8 cellular contexts compared by ENCODE assay signal in genomic region chr12:27711312-27711682, GRCh38. TPM values are rescaled to one million over a fixed set of nuclear protein-coding genes. Genes with fewer than 3 reads are reported as not detected.
A peak's percentile ranks its signal among the peaks of the same experiment; 100 is the strongest.
DNase-seq lines count a peak whose midpoint lies in the region; ATAC-seq and TF ChIP-seq lines count a peak whose summit lies in the region.

No MANE protein-coding gene starts in this region.

- no peaks in the 10 kb centered on the region; the same call in 1 of the 2 replicates for H3K9me3 ChIP-seq in AG04450 (ENCODE audit: control insufficient read depth, insufficient read depth, low read length)
- no peaks in the 10 kb centered on the region for H3K9me3 ChIP-seq in IMR-90 (ENCODE audit: control insufficient read depth, insufficient read depth, low read length)
- no peaks in the 10 kb centered on the region for H3K9me3 ChIP-seq in WERI-Rb-1 (ENCODE audit: severe bottlenecking)

- no peak for TF ChIP-seq RAD21 in IMR-90 (IDR thresholded peaks at IDR 0.05; ENCODE audit: low read length)

- no peak for TF ChIP-seq POLR2A in IMR-90 (IDR thresholded peaks at IDR 0.05; ENCODE audit: low read depth, low read length)

- H3K4me1 ChIP-seq in IMR-90 (ENCODE audit: control insufficient read depth, insufficient read depth, low read length): peaks cover 2% of the 10 kb centered on the region; the same call in 1 of the 2 replicates

- H4K5ac ChIP-seq in IMR-90 (ENCODE audit: low read depth, low read length): peak overlapping the region; percentile 4; the same call in 1 of the 2 replicates

- WGBS in IMR-90 (ENCODE audit: extremely low coverage in 2 of 2, insufficient read length in 1 of 2), 2 experiments: 0% methylated on average over 3 of the region's 11 CpGs; no CpG with 5 or more reads in 1 of the 2 experiments

- peak overlapping the region; percentile 24; the same call in 1 of the 2 replicates for H2AK5ac ChIP-seq in IMR-90 (ENCODE audit: low read depth, low read length)

- CTCF ChIA-PET in AG04450 (lab: Charles Lee) (no interaction called here), IMR-90 (lab: Yijun Ruan, JAX) (no interaction called here)

- peak overlapping the region; percentile 52; the same call in 1 of the 2 replicates for H4K91ac ChIP-seq in IMR-90 (ENCODE audit: insufficient read depth, low read depth, low read length)

- H3K4me2 ChIP-seq in IMR-90 (ENCODE audit: low read depth, low read length): peak overlapping the region; percentile 87

- no peak overlapping the region for H2BK120ac ChIP-seq in IMR-90 (ENCODE audit: low read depth, low read length)

- ATAC-seq in IMR-90 (ENCODE audit: low read depth): peak; percentile 2

- H3K4me3 ChIP-seq in AG04450 (ENCODE audit: low read depth, low read length): peak overlapping the region; percentile 99
- peak overlapping the region; percentile 74 for H3K4me3 ChIP-seq in IMR-90 (ENCODE audit: insufficient read depth, low read depth, low read length)
- H3K4me3 ChIP-seq in WERI-Rb-1 (ENCODE audit: low read depth, low read length): peak overlapping the region; percentile 100
- H3K4me3 ChIP-seq in fibroblast of mammary gland (ENCODE audit: control insufficient read depth, low read depth, low read length): peak overlapping the region; percentile 99

- peak overlapping the region; percentile 91 for H3K9ac ChIP-seq in IMR-90 (ENCODE audit: low read depth, low read length)

- dilution Hi-C loops in IMR-90 (cut with HindIII; ENCODE audit: low sequenced_read_pairs, unreplicated experiment): no loop called here

- peak overlapping the region; percentile 84 for H3K27ac ChIP-seq in AG04450 (ENCODE audit: low read depth, low read length)
- H3K27ac ChIP-seq in IMR-90 (ENCODE audit: insufficient read depth, low read length): peak overlapping the region; percentile 89
- peak overlapping the region; percentile 81 for H3K27ac ChIP-seq in WERI-Rb-1

- intact Hi-C loops in IMR-90 (cut with micrococcal nuclease): no loop called here

- H2BK15ac ChIP-seq in IMR-90 (ENCODE audit: low read depth, low read length): no peak overlapping the region

- H3K27me3 ChIP-seq in AG04450 (ENCODE audit: control insufficient read depth, insufficient read depth, low read length) (no peaks in the 10 kb centered on the region), IMR-90 (ENCODE audit: control insufficient read depth, insufficient read depth, low read length) (no peaks in the 10 kb centered on the region), WERI-Rb-1 (ENCODE audit: insufficient read depth, low read depth, severe bottlenecking) (no peaks in the 10 kb centered on the region)

- peak overlapping the region; percentile 95 for H3K4ac ChIP-seq in IMR-90 (ENCODE audit: low read depth, low read length)

- peak overlapping the region; percentile 97 for H2AFZ ChIP-seq in IMR-90 (replicated peaks; ENCODE audit: low read length, poor library complexity)

- no peak overlapping the region for H3K18ac ChIP-seq in IMR-90 (ENCODE audit: low read depth, low read length)

- H4K20me1 ChIP-seq in IMR-90 (ENCODE audit: insufficient read depth, low read length): peaks cover 12% of the 10 kb centered on the region; the same call in 1 of the 2 replicates

- H3K56ac ChIP-seq in IMR-90 (ENCODE audit: extremely low read depth, insufficient read depth, low read length): peak overlapping the region; percentile 48

- H2BK20ac ChIP-seq in IMR-90 (ENCODE audit: low read depth, low read length): no peak overlapping the region

- peak overlapping the region; percentile 96 for H3K23ac ChIP-seq in IMR-90 (ENCODE audit: low read depth, low read length)

- peak overlapping the region; percentile 22 for H2BK5ac ChIP-seq in IMR-90 (ENCODE audit: low read depth, low read length, poor library complexity, severe bottlenecking)

- DNase-seq in AG04450 (ENCODE audit: low read depth, low spot score): no peak
- DNase-seq in GM13977 (ENCODE audit: low spot score): peak; percentile 23
- DNase-seq in IMR-90: no peak
- DNase-seq in WERI-Rb-1: peak; percentile 14
- no peak for DNase-seq in fibroblast of mammary gland (ENCODE audit: low read depth)
- DNase-seq in putamen (ENCODE audit: low spot score): peak; percentile 21
- DNase-seq in NCI-H2081 treated with DMSO at 0.1 percent for 48 hours (lab: John Stamatoyannopoulos, UW): no peak
- DNase-seq in NCI-H446 treated with DMSO at 0.1 percent for 48 hours (lab: John Stamatoyannopoulos, UW): no peak

- BruUV-seq in IMR-90 (replicated peaks; lab: Mats Ljungman, UMichigan): no TSS peak

- H3K14ac ChIP-seq in IMR-90 (replicated peaks; ENCODE audit: low read depth, low read length): peak overlapping the region; percentile 98

- H4K8ac ChIP-seq in IMR-90 (ENCODE audit: low read depth in 2 of 2, low read length in 2 of 2): peak overlapping the region; percentile 84 to 98

- H3K79me1 ChIP-seq in IMR-90 (ENCODE audit: low read depth in 1 of 2, low read length in 2 of 2): peaks cover 15 to 48% of the 10 kb centered on the region in 2 experiments

- peaks cover 2% of the 10 kb centered on the region for H3K36me3 ChIP-seq in IMR-90 (ENCODE audit: control insufficient read depth, insufficient read depth, low read length)
- peaks cover 23% of the 10 kb centered on the region for H3K36me3 ChIP-seq in WERI-Rb-1

- H2AK9ac ChIP-seq in IMR-90 (replicated peaks; ENCODE audit: low read depth, low read length, poor library complexity): peak overlapping the region; percentile 93

- peaks cover 9% of the 10 kb centered on the region; the same call in 1 of the 2 replicates for H3K9me1 ChIP-seq in IMR-90 (ENCODE audit: insufficient read depth, low read length)

- POLR2A ChIA-PET in AG04450 (lab: Yijun Ruan, JAX): interaction anchor here (0.6 kb wide), 1 partner anchor 1349 kb away, joined by 3 read pairs; no protein-coding TSS in a partner anchor
- POLR2A ChIA-PET in IMR-90 (lab: Charles Lee; ENCODE audit: unreplicated experiment): no interaction called here

- TF ChIP-seq CTCF in AG04450 (IDR thresholded peaks at IDR 0.05; ENCODE audit: low read depth, low read length): no peak
- no peak for TF ChIP-seq CTCF in GM13977 (IDR thresholded peaks at IDR 0.05; ENCODE audit: extremely low read depth, insufficient read depth, missing control alignments)
- no peak for TF ChIP-seq CTCF in IMR-90 (conservative IDR thresholded peaks at IDR 0.05; ENCODE audit: low read depth, low read length)
- no peak for TF ChIP-seq CTCF in WERI-Rb-1 (IDR thresholded peaks at IDR 0.05; ENCODE audit: low read depth, low read length)
- TF ChIP-seq CTCF in fibroblast of mammary gland (conservative IDR thresholded peaks at IDR 0.05; ENCODE audit: control insufficient read depth, insufficient read depth, low read depth, low read length): no peak

- in situ Hi-C loops in GM13977 (cut with MboI; ENCODE audit: low pct_unique_long_range_greater_than_20kb, low sequenced_read_pairs, unreplicated experiment) (no loop called here), IMR-90 (cut with MboI; ENCODE audit: low sequenced_read_pairs) (no loop called here)

TF ChIP-seq in IMR-90, 13 proteins besides CTCF, POLR2A, EP300 and RAD21:
- TF ChIP-seq RCOR1 (IDR thresholded peaks at IDR 0.05; ENCODE audit: insufficient replicate concordance, low read length) (no peak), SMC3 (IDR thresholded peaks at IDR 0.05; ENCODE audit: low read depth, low read length) (no peak), MAZ (IDR thresholded peaks at IDR 0.05; ENCODE audit: borderline replicate concordance, low read depth, low read length) (no peak), NFE2L2 (IDR thresholded peaks at IDR 0.05; ENCODE audit: low read depth, low read length) (no peak), MXI1 (IDR thresholded peaks at IDR 0.05; ENCODE audit: borderline replicate concordance, low read depth, low read length) (no peak), FOS (IDR thresholded peaks at IDR 0.05; ENCODE audit: low read depth, low read length) (no peak), USF2 (IDR thresholded peaks at IDR 0.05; ENCODE audit: low read depth, low read length) (no peak), RFX5 (IDR thresholded peaks at IDR 0.05; ENCODE audit: low read depth, low read length) (no peak), CHD1 (IDR thresholded peaks at IDR 0.05; ENCODE audit: low read depth, low read length) (no peak), CEBPB (IDR thresholded peaks at IDR 0.05; ENCODE audit: low read depth, low read length) (no peak), ELK1 (IDR thresholded peaks at IDR 0.05; ENCODE audit: borderline replicate concordance, low read depth, low read length) (no peak), MAFK (IDR thresholded peaks at IDR 0.05; ENCODE audit: low read depth, low read length) (no peak), BHLHE40 (IDR thresholded peaks at IDR 0.05; ENCODE audit: low read depth, low read length) (no peak)

RNA-seq across cellular contexts. Expression of gene MRPS35, which starts 0.7 kb away (rescaled TPM):
- 59.4 and 66.6 TPM in 2 replicates for polyA plus RNA-seq in AG04450 (2011; rRNA removed)
- polyA minus RNA-seq in AG04450 (2011; rRNA and poly(A)+ RNA removed): 19.2 and 25.4 TPM in 2 replicates
- 27.4 and 46.9 TPM in 2 replicates for total RNA-seq in IMR-90 (2012; rRNA removed)
- 35.6 and 40.1 TPM in 2 replicates for polyA plus RNA-seq in IMR-90 (2012; rRNA removed)
- polyA plus RNA-seq in IMR-90 (2012; cell fraction: cytosol; rRNA removed): 8.1 and 11.7 TPM in 2 replicates
- polyA plus RNA-seq in IMR-90 (2012; cell fraction: nucleus; rRNA removed; ENCODE audit: low replicate concordance): 2.8 and 12.5 TPM in 2 replicates

RNA-seq across cellular contexts. Expression of gene REP15, which starts 15.1 kb away (rescaled TPM):
- polyA plus RNA-seq in AG04450 (2011; rRNA removed): 0.65 and 0.78 TPM in 2 replicates
- 0.28 and 1.8 TPM in 2 replicates for polyA minus RNA-seq in AG04450 (2011; rRNA and poly(A)+ RNA removed)
- 2.2 and 2.5 TPM in 2 replicates for total RNA-seq in IMR-90 (2012; rRNA removed)
- 0.48 and 0.75 TPM in 2 replicates for polyA plus RNA-seq in IMR-90 (2012; rRNA removed)
- polyA plus RNA-seq in IMR-90 (2012; cell fraction: cytosol; rRNA removed): 0.13 and 0.17 TPM in 2 replicates
- 0.21 and 1.1 TPM in 2 replicates for polyA plus RNA-seq in IMR-90 (2012; cell fraction: nucleus; rRNA removed; ENCODE audit: low replicate concordance)

Comparison
In these comparisons a context has a peak if more than half of its experiments do, and no peak if none do; other contexts are left out.
1. DNase-seq: peak in GM13977 (single experiment), WERI-Rb-1 (single experiment) and putamen (single experiment); none in AG04450 (single experiment), IMR-90 (single experiment), fibroblast of mammary gland (single experiment), NCI-H2081 treated with DMSO at 0.1 percent for 48 hours (single experiment) and NCI-H446 treated with DMSO at 0.1 percent for 48 hours (single experiment).
2. Peak in every context shown above with its lines, with median percentiles within 50 percentile points of each other: H3K27ac ChIP-seq and H3K4me3 ChIP-seq.